Comparison of ENCODE assay signal across 8 cellular contexts in genomic region chr19:11261902-11262839, GRCh38. TPM values are rescaled to one million over a fixed set of nuclear protein-coding genes. Genes with fewer than 3 reads are reported as not detected.
A peak's percentile ranks its signal among the peaks of the same experiment; 100 is the strongest.
DNase-seq lines count a peak whose midpoint lies in the region; ATAC-seq lines count a peak whose summit lies in the region.

Gene DOCK6 (minus strand): TSS chr19:11262524. CDS start chr19:11262440, 84 bp downstream.

- CTCF ChIA-PET in CD8-positive, alpha-beta memory T cell (lab: Charles Lee) = no interaction called here

- no peaks in the 10 kb centered on the region for H3K36me3 ChIP-seq in CD8-positive, alpha-beta memory T cell (ENCODE audit: insufficient read depth, low read length)
- H3K36me3 ChIP-seq in rectal smooth muscle tissue (ENCODE audit: control insufficient read depth, insufficient read depth, low read length) = no peaks in the 10 kb centered on the region

- peak within 1 kb of the TSS; percentile 49 for H3K9ac ChIP-seq in rectal smooth muscle tissue (ENCODE audit: low read length)

- intact Hi-C loops in left cardiac atrium (cut with DNase I) = no loop called here

- H3K9me3 Mint-ChIP-seq in CD8-positive, alpha-beta memory T cell = no peaks in the 10 kb centered on the region
- no peaks in the 10 kb centered on the region for H3K9me3 Mint-ChIP-seq in IgD-negative memory B cell
- no peaks in the 10 kb centered on the region for H3K9me3 Mint-ChIP-seq in activated naive CD8-positive, alpha-beta T cell treated with anti-CD3 and anti-CD28 coated beads for 36 hours

- POLR2A ChIA-PET in CD8-positive, alpha-beta memory T cell (lab: Charles Lee) = no interaction called here

- peaks cover 10% of the 10 kb centered on the region for H3K27me3 ChIP-seq in CD8-positive, alpha-beta memory T cell (ENCODE audit: insufficient read depth, low read length, poor library complexity, severe bottlenecking)
- no peaks in the 10 kb centered on the region for H3K27me3 ChIP-seq in rectal smooth muscle tissue (ENCODE audit: control insufficient read depth, insufficient read depth, low read length)

- no peak within 1 kb of the TSS for H3K27ac Mint-ChIP-seq in CD8-positive, alpha-beta memory T cell
- H3K27ac Mint-ChIP-seq in IgD-negative memory B cell = no peak within 1 kb of the TSS
- H3K27ac Mint-ChIP-seq in activated naive CD8-positive, alpha-beta T cell treated with anti-CD3 and anti-CD28 coated beads for 36 hours = no peak within 1 kb of the TSS

- peaks cover 3% of the 10 kb centered on the region for H3K4me1 ChIP-seq in CD8-positive, alpha-beta memory T cell (ENCODE audit: insufficient read depth, low read length)
- peaks cover 2% of the 10 kb centered on the region for H3K4me1 ChIP-seq in rectal smooth muscle tissue (ENCODE audit: control insufficient read depth, insufficient read depth, low read length)

- no peaks in the 10 kb centered on the region for H3K9me3 ChIP-seq in CD8-positive, alpha-beta memory T cell (ENCODE audit: low read length)

- ATAC-seq in left cardiac atrium (peak; percentile 68 to 84), HG02938 (IDR thresholded peaks at IDR 0.05; ENCODE audit: unreplicated experiment) (no peak)

- no peak for DNase-seq in CD8-positive, alpha-beta memory T cell
- DNase-seq in activated naive CD8-positive, alpha-beta T cell treated with anti-CD3 and anti-CD28 coated beads for 36 hours = peak; percentile 38
- DNase-seq in left cardiac atrium (peak; percentile 58), occipital lobe (lab: John Stamatoyannopoulos, UW) (no peak), T-helper 9 cell (no peak)

- peaks cover 3 to 7% (median 4%) of the 10 kb centered on the region in 3 donors for H3K4me1 Mint-ChIP-seq in CD8-positive, alpha-beta memory T cell
- H3K4me1 Mint-ChIP-seq in IgD-negative memory B cell = peaks cover 0 to 5% (median 5%) of the 10 kb centered on the region in 3 donors
- H3K4me1 Mint-ChIP-seq in activated naive CD8-positive, alpha-beta T cell treated with anti-CD3 and anti-CD28 coated beads for 36 hours = no peaks in the 10 kb centered on the region

- H3K4me3 ChIP-seq in CD8-positive, alpha-beta memory T cell (ENCODE audit: low read length) = no peak within 1 kb of the TSS
- peak within 1 kb of the TSS; percentile 67 for H3K4me3 ChIP-seq in rectal smooth muscle tissue (ENCODE audit: low read length)

- H3K27ac ChIP-seq in CD8-positive, alpha-beta memory T cell (ENCODE audit: low read depth, low read length) = no peak within 1 kb of the TSS
- peak within 1 kb of the TSS; percentile 66 for H3K27ac ChIP-seq in rectal smooth muscle tissue (ENCODE audit: low read depth, low read length)

- peak within 1 kb of the TSS; percentile 65 to 86 (median 78) for H3K4me3 Mint-ChIP-seq in CD8-positive, alpha-beta memory T cell
- peak within 1 kb of the TSS; percentile 79 to 91 (median 88) for H3K4me3 Mint-ChIP-seq in IgD-negative memory B cell
- peak within 1 kb of the TSS; percentile 73 for H3K4me3 Mint-ChIP-seq in activated naive CD8-positive, alpha-beta T cell treated with anti-CD3 and anti-CD28 coated beads for 36 hours

- H3K36me3 Mint-ChIP-seq in CD8-positive, alpha-beta memory T cell = peaks cover 0 to 2% (median 0%) of the 10 kb centered on the region in 3 donors
- H3K36me3 Mint-ChIP-seq in IgD-negative memory B cell = no peaks in the 10 kb centered on the region
- no peaks in the 10 kb centered on the region for H3K36me3 Mint-ChIP-seq in activated naive CD8-positive, alpha-beta T cell treated with anti-CD3 and anti-CD28 coated beads for 36 hours

- peaks cover 33 to 49% of the 10 kb centered on the region in 2 donors for H3K27me3 Mint-ChIP-seq in CD8-positive, alpha-beta memory T cell
- peaks cover 9% of the 10 kb centered on the region for H3K27me3 Mint-ChIP-seq in IgD-negative memory B cell
- H3K27me3 Mint-ChIP-seq in activated naive CD8-positive, alpha-beta T cell treated with anti-CD3 and anti-CD28 coated beads for 36 hours = peaks cover 56% of the 10 kb centered on the region

RNA-seq across cellular contexts. Expression of gene DOCK6, which starts in this region (rescaled TPM):
- 1 to 10 TPM; 2.3 to 3.5 TPM for total RNA-seq in CD8-positive, alpha-beta memory T cell
- polyA plus RNA-seq in CD8-positive, alpha-beta memory T cell = 0.71 TPM
- polyA plus RNA-seq in IgD-negative memory B cell = 1.6 TPM
- total RNA-seq in activated naive CD8-positive, alpha-beta T cell treated with anti-CD3 and anti-CD28 coated beads for 36 hours = 1 to 10 TPM; 3.3 to 4.8 TPM
- total RNA-seq in left cardiac atrium = 10 to 100 TPM; 37.5 to 61.1 TPM
- total RNA-seq in occipital lobe = 1.7 TPM

Comparison
In these comparisons a context has a peak if more than half of its experiments do, and no peak if none do; other contexts are left out.
1. RNA of gene DOCK6 (total RNA-seq): 37.5 to 61.1 TPM in left cardiac atrium; 3.3 to 4.8 TPM in activated naive CD8-positive, alpha-beta T cell treated with anti-CD3 and anti-CD28 coated beads for 36 hours, 2.3 to 3.5 TPM in CD8-positive, alpha-beta memory T cell and 1.7 TPM in occipital lobe (single experiment); every median in the first group is over 4 times any median in the second.
2. DNase-seq: peak in activated naive CD8-positive, alpha-beta T cell treated with anti-CD3 and anti-CD28 coated beads for 36 hours (single experiment) and left cardiac atrium (single experiment); none in CD8-positive, alpha-beta memory T cell (0 of 5), occipital lobe (single experiment) and T-helper 9 cell (single experiment).
3. Peak in every context shown above with its lines, with median percentiles within 50 percentile points of each other: H3K4me3 Mint-ChIP-seq.